ENCODE assay signal across 1 cellular context in genomic region chr2:95041060-95041823, GRCh38.
A peak's percentile ranks its signal among the peaks of the same experiment; 100 is the strongest.
TF ChIP-seq lines count a peak whose summit lies in the region.

No MANE protein-coding gene starts in this region.

TF ChIP-seq in GM12878, 131 proteins besides CTCF, POLR2A, EP300 and RAD21:
- TF ChIP-seq, protein P1, sequence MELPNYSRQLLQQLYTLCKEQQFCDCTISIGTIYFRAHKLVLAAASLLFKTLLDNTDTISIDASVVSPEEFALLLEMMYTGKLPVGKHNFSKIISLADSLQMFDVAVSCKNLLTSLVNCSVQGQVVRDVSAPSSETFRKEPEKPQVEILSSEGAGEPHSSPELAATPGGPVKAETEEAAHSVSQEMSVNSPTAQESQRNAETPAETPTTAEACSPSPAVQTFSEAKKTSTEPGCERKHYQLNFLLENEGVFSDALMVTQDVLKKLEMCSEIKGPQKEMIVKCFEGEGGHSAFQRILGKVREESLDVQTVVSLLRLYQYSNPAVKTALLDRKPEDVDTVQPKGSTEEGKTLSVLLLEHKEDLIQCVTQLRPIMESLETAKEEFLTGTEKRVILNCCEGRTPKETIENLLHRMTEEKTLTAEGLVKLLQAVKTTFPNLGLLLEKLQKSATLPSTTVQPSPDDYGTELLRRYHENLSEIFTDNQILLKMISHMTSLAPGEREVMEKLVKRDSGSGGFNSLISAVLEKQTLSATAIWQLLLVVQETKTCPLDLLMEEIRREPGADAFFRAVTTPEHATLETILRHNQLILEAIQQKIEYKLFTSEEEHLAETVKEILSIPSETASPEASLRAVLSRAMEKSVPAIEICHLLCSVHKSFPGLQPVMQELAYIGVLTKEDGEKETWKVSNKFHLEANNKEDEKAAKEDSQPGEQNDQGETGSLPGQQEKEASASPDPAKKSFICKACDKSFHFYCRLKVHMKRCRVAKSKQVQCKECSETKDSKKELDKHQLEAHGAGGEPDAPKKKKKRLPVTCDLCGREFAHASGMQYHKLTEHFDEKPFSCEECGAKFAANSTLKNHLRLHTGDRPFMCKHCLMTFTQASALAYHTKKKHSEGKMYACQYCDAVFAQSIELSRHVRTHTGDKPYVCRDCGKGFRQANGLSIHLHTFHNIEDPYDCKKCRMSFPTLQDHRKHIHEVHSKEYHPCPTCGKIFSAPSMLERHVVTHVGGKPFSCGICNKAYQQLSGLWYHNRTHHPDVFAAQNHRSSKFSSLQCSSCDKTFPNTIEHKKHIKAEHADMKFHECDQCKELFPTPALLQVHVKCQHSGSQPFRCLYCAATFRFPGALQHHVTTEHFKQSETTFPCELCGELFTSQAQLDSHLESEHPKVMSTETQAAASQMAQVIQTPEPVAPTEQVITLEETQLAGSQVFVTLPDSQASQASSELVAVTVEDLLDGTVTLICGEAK (IDR thresholded peaks at IDR 0.05; ENCODE audit: borderline replicate concordance), result no peak
- TF ChIP-seq MLLT1 (IDR thresholded peaks at IDR 0.05) (peak; percentile 68; the same call in 1 of the 2 replicates), CREB1 (IDR thresholded peaks at IDR 0.05; ENCODE audit: low read depth) (0 out of 2 replicates have a peak, but pooled peaks have one; percentile 12)
